ENCODE assay signal across 9 cellular contexts in the genomic region with DNA sequence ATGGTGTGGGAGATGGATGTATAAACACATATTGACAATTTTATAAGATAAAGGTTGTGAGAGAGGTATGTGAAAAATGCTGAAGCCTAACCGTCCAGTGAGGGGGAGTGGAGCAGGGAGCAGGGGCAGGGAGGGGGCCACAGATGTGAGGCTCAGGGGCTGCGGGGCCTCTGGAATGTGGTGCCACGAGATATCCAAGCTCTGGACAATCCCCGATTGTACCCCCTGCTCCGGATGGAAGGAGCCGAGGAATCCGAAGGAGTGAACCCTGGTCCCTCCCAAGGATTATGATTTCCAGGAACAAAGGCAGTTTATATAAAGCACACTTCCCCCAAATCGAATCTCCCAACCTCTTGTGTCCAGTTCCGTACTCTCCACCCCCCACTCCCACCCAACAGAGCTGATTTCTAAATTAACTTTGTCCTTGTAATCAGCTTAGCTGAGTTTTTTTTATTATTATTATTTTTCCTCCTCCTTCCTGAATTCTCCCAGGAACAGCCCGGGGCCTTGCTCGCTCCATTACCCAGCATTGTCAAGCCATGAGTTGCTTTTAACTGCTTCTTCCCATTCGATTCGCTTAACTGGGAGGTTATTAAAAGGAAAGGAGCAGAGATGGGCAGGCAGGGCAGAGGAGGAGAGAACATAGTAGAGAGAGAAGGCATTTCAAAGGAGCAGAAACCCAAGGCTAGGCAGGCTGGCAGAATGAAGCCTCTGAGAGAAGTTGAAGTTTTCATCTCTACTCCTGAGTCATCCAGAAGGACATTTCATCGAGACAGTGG. TPM values are rescaled to one million over a fixed set of nuclear protein-coding genes. Genes with fewer than 3 reads are reported as not detected.
DNase-seq lines count a peak whose midpoint lies in the region; ATAC-seq and TF ChIP-seq lines count a peak whose summit lies in the region.
"Had no signal": no experiment of that assay in that cellular context is flagged by ENCODE, and none has a peak within 500 bp of the region (broad histone marks: within the 10 kb centered on the region; RNA-seq: fewer than 3 reads in every experiment).

No MANE protein-coding gene starts in this region.

- BruUV-seq in IMR-90 (replicated peaks; lab: Mats Ljungman, UMichigan) (no TSS peak), mammary epithelial cell (replicated peaks; lab: Mats Ljungman, UMichigan) (no TSS peak)

- intact Hi-C loops in IMR-90 (cut with micrococcal nuclease), result loop anchor here (2.0 kb wide), 1 partner anchor 34 kb away; no protein-coding TSS in a partner anchor
- intact Hi-C loops in mammary epithelial cell (cut with micrococcal nuclease), result loop anchor here (1.0 to 2.0 kb wide), 3 partner anchors 7 to 34 kb away; a partner anchor contains a TSS

- peak overlapping the region; percentile 96 for H2AK9ac ChIP-seq in IMR-90 (replicated peaks; ENCODE audit: low read depth, low read length, poor library complexity)

- peak overlapping the region; percentile 94 for H2BK5ac ChIP-seq in IMR-90 (ENCODE audit: low read depth, low read length, poor library complexity, severe bottlenecking)

- peak overlapping the region; percentile 90 for H3K14ac ChIP-seq in IMR-90 (replicated peaks; ENCODE audit: low read depth, low read length)

- H3K56ac ChIP-seq in IMR-90 (ENCODE audit: extremely low read depth, insufficient read depth, low read length), result peak overlapping the region; percentile 91

- TF ChIP-seq POLR2A in IMR-90 (IDR thresholded peaks at IDR 0.05; ENCODE audit: low read depth, low read length) (no peak), tibial nerve (IDR thresholded peaks at IDR 0.05) (no peak)

- H3K4me3 ChIP-seq in IMR-90 (ENCODE audit: insufficient read depth, low read depth, low read length), result no peak overlapping the region
- peak overlapping the region in 1 of 3 experiments; percentile 8 for H3K4me3 ChIP-seq in mammary epithelial cell (replicated peaks in 1 of 3; ENCODE audit: insufficient read depth in 1 of 3, low read depth in 2 of 3, low read length in 3 of 3)
- no peak overlapping the region for H3K4me3 ChIP-seq in tibial nerve
- H3K4me3 ChIP-seq: right lobe of liver had no signal

- POLR2A ChIA-PET in IMR-90 (lab: Charles Lee; ENCODE audit: unreplicated experiment), result interaction anchor here (0.6 to 1.3 kb wide), 2 partner anchors 8 to 1027 kb away, joined by 3 read pairs; no protein-coding TSS in a partner anchor

- peak overlapping the region; percentile 93 for H2AK5ac ChIP-seq in IMR-90 (ENCODE audit: low read depth, low read length)

- H3K36me3 ChIP-seq in IMR-90 (ENCODE audit: control insufficient read depth, insufficient read depth, low read length) (peaks cover 3% of the 10 kb centered on the region; the same call in 1 of the 2 replicates), mammary epithelial cell (ENCODE audit: insufficient read depth, low read length) (peaks cover 4% of the 10 kb centered on the region), tibial nerve (no peaks in the 10 kb centered on the region)
- H3K36me3 ChIP-seq: right lobe of liver had no signal

- TF ChIP-seq EP300 in tibial nerve (IDR thresholded peaks at IDR 0.05), result no peak

- peak overlapping the region; percentile 37 for H2AFZ ChIP-seq in IMR-90 (replicated peaks; ENCODE audit: low read length, poor library complexity)
- no peak overlapping the region for H2AFZ ChIP-seq in mammary epithelial cell (ENCODE audit: low read depth, low read length)

- H3K9me1 ChIP-seq in IMR-90 (ENCODE audit: insufficient read depth, low read length), result peaks cover 53% of the 10 kb centered on the region

- peak; percentile 61 for DNase-seq in IMR-90
- DNase-seq in mammary epithelial cell, result peak; percentile 38
- DNase-seq in left kidney (ENCODE audit: low read depth, low spot score), result peak; percentile 96
- no peak for DNase-seq in tibial nerve (ENCODE audit: low spot score in 2 of 2)
- no peak for DNase-seq in inferior parietal cortex (ENCODE audit: extremely low spot score)
- DNase-seq in NCI-H526 treated with DMSO at 0.1 percent for 48 hours (lab: John Stamatoyannopoulos, UW), result no peak
- no peak for DNase-seq in NCI-H1048 (lab: John Stamatoyannopoulos, UW)
- DNase-seq: right lobe of liver had no signal

- H3K27me3 ChIP-seq in IMR-90 (ENCODE audit: control insufficient read depth, insufficient read depth, low read length), result no peaks in the 10 kb centered on the region
- no peaks in the 10 kb centered on the region for H3K27me3 ChIP-seq in mammary epithelial cell (ENCODE audit: insufficient read depth, low read length)
- H3K27me3 ChIP-seq in tibial nerve, result no peaks in the 10 kb centered on the region
- H3K27me3 ChIP-seq: right lobe of liver had no signal

- ATAC-seq in IMR-90 (ENCODE audit: low read depth) (peak; percentile 50), HG02938 (IDR thresholded peaks at IDR 0.05; ENCODE audit: unreplicated experiment) (no peak)
- ATAC-seq: right lobe of liver had no signal

- in situ Hi-C loops in IMR-90 (cut with MboI; ENCODE audit: low sequenced_read_pairs) (no loop called here), mammary epithelial cell (cut with MboI; ENCODE audit: low sequenced_read_pairs in 2 of 2) (no loop called here)

- H2BK20ac ChIP-seq in IMR-90 (ENCODE audit: low read depth, low read length), result peak overlapping the region; percentile 88

- peak overlapping the region; percentile 97 for H4K91ac ChIP-seq in IMR-90 (ENCODE audit: insufficient read depth, low read depth, low read length)

- H2BK15ac ChIP-seq in IMR-90 (ENCODE audit: low read depth, low read length), result peak overlapping the region; percentile 77; the same call in 2 of the 3 replicates

- H3K79me1 ChIP-seq in IMR-90 (ENCODE audit: low read depth in 1 of 2, low read length in 2 of 2), result peaks cover 6 to 93% of the 10 kb centered on the region in 2 experiments; a peak in 3 of 4 replicates

- peaks cover 100% of the 10 kb centered on the region for H3K79me2 ChIP-seq in mammary epithelial cell (ENCODE audit: insufficient read depth, low read length)

- peak overlapping the region; percentile 95 for H2BK120ac ChIP-seq in IMR-90 (ENCODE audit: low read depth, low read length)

- H3K4me1 ChIP-seq in IMR-90 (ENCODE audit: control insufficient read depth, insufficient read depth, low read length) (peaks cover 61% of the 10 kb centered on the region), mammary epithelial cell (ENCODE audit: insufficient read depth, low read length) (peaks cover 82% of the 10 kb centered on the region), tibial nerve (peaks cover 0 to 98% (median 59%) of the 10 kb centered on the region in 4 donors)
- H3K4me1 ChIP-seq: right lobe of liver had no signal

- CTCF ChIA-PET in IMR-90 (lab: Yijun Ruan, JAX), result interaction anchor here (0.7 to 1.5 kb wide), 4 partner anchors 9 to 93 kb away, joined by 3 to 4 read pairs (median 3); no protein-coding TSS in a partner anchor
- CTCF ChIA-PET in mammary epithelial cell (lab: Charles Lee; ENCODE audit: low non-redundant PET), result interaction anchor here (0.6 kb wide), 1 partner anchor 1313 kb away, joined by 3 read pairs; no protein-coding TSS in a partner anchor

- peak overlapping the region; percentile 97 for H3K4ac ChIP-seq in IMR-90 (ENCODE audit: low read depth, low read length)

- no peak for TF ChIP-seq CTCF in IMR-90 (conservative IDR thresholded peaks at IDR 0.05; ENCODE audit: low read depth, low read length)
- no peak for TF ChIP-seq CTCF in mammary epithelial cell (conservative IDR thresholded peaks at IDR 0.05 in 1 of 2, IDR thresholded peaks at IDR 0.05 in 1 of 2; ENCODE audit: extremely low read depth in 1 of 2, insufficient read depth in 1 of 2, low read depth in 1 of 2, low read length in 2 of 2)
- no peak for TF ChIP-seq CTCF in tibial nerve (IDR thresholded peaks at IDR 0.05)

- peak overlapping the region; percentile 56 for H3K4me2 ChIP-seq in IMR-90 (ENCODE audit: low read depth, low read length)
- peak overlapping the region; percentile 60 for H3K4me2 ChIP-seq in mammary epithelial cell (ENCODE audit: insufficient read depth, low read depth, low read length)

- H4K5ac ChIP-seq in IMR-90 (ENCODE audit: low read depth, low read length), result peak overlapping the region; percentile 81

- H3K18ac ChIP-seq in IMR-90 (ENCODE audit: low read depth, low read length), result peak overlapping the region; percentile 85

- H4K20me1 ChIP-seq in IMR-90 (ENCODE audit: insufficient read depth, low read length) (peaks cover 48% of the 10 kb centered on the region), mammary epithelial cell (ENCODE audit: insufficient read depth, low read length) (no peaks in the 10 kb centered on the region)

- H3K23ac ChIP-seq in IMR-90 (ENCODE audit: low read depth, low read length), result peak overlapping the region; percentile 97

- TF ChIP-seq RAD21 in IMR-90 (IDR thresholded peaks at IDR 0.05; ENCODE audit: low read length), result no peak

- H3K9ac ChIP-seq in IMR-90 (ENCODE audit: low read depth, low read length), result peak overlapping the region; percentile 64
- no peak overlapping the region for H3K9ac ChIP-seq in mammary epithelial cell (ENCODE audit: insufficient read depth, low read length)

- dilution Hi-C loops in IMR-90 (cut with HindIII; ENCODE audit: low sequenced_read_pairs, unreplicated experiment) (no loop called here), mammary epithelial cell (cut with HindIII; ENCODE audit: low sequenced_read_pairs) (no loop called here)

- H3K27ac ChIP-seq in IMR-90 (ENCODE audit: insufficient read depth, low read length) (peak overlapping the region; percentile 93), mammary epithelial cell (ENCODE audit: insufficient read depth, low read depth, low read length) (peak overlapping the region; percentile 64), tibial nerve (peak overlapping the region; percentile 55 to 97 (median 81))
- H3K27ac ChIP-seq: right lobe of liver had no signal

- WGBS in IMR-90 (ENCODE audit: extremely low coverage in 2 of 2, insufficient read length in 1 of 2), 2 experiments, result no CpG with 5 or more reads among the region's 14 CpGs
- 12% methylated on average over 9 of the region's 14 CpGs for WGBS in mammary epithelial cell (ENCODE audit: low coverage, missing lambda C conversion rate)
- WGBS in tibial nerve, 2 donors, result 19 to 23% methylated on average over 14 of the region's 14 CpGs

- H4K8ac ChIP-seq in IMR-90 (ENCODE audit: low read depth in 2 of 2, low read length in 2 of 2), result peak overlapping the region; percentile 18 to 95

- no peaks in the 10 kb centered on the region for H3K9me3 ChIP-seq in IMR-90 (ENCODE audit: control insufficient read depth, insufficient read depth, low read length)
- H3K9me3 ChIP-seq in mammary epithelial cell (replicated peaks; ENCODE audit: insufficient read depth, low read length), result no peaks in the 10 kb centered on the region
- no peaks in the 10 kb centered on the region for H3K9me3 ChIP-seq in tibial nerve
- H3K9me3 ChIP-seq: right lobe of liver had no signal

TF ChIP-seq in IMR-90, 13 proteins besides CTCF, POLR2A, EP300 and RAD21 (continues in another document):
- TF ChIP-seq CHD1 (IDR thresholded peaks at IDR 0.05; ENCODE audit: low read depth, low read length) (no peak), BHLHE40 (IDR thresholded peaks at IDR 0.05; ENCODE audit: low read depth, low read length) (no peak)

RNA-seq across cellular contexts. Expression of a gene that starts 9.4 kb away (rescaled TPM):
- total RNA-seq in IMR-90 (2012; rRNA removed) (61.9 and 64.7 TPM in 2 replicates), mammary epithelial cell (100 to 1,000 TPM in 1 of 2 donors, 10 to 100 TPM in 1; 92.2 to 130 TPM), tibial nerve (10 to 100 TPM; 47.1 to 60.6 (median 50.7) TPM)
- polyA plus RNA-seq in IMR-90 (2012; rRNA removed) (58.1 and 64.6 TPM in 2 replicates), mammary epithelial cell (43.7 TPM)
- polyA plus RNA-seq in IMR-90 (2012; cell fraction: cytosol; rRNA removed), result 38.9 and 51.3 TPM in 2 replicates
- polyA plus RNA-seq in IMR-90 (2012; cell fraction: nucleus; rRNA removed; ENCODE audit: low replicate concordance), result 85.2 and 89.7 TPM in 2 replicates
- 159 TPM for polyA minus RNA-seq in mammary epithelial cell

Comparison
In these comparisons a context has a peak if more than half of its experiments do, and no peak if none do; other contexts are left out.
1. DNase-seq: peak in IMR-90 (single experiment), mammary epithelial cell (single experiment) and left kidney (single experiment); none in tibial nerve (0 of 2), inferior parietal cortex (single experiment), NCI-H526 treated with DMSO at 0.1 percent for 48 hours (single experiment) and NCI-H1048 (single experiment).
2. Peak in every context shown above with its lines, with median percentiles within 50 percentile points of each other: H3K27ac ChIP-seq.